In genomic region chr13:99796175-99796819, GRCh38 we compare ENCODE assay signal across 8 cellular contexts.
DNase-seq lines count a peak whose midpoint lies in the region; ATAC-seq, FAIRE-seq and TF ChIP-seq lines count a peak whose summit lies in the region.
"Had no signal": no experiment of that assay in that cellular context is flagged by ENCODE, and none has a peak within 500 bp of the region (broad histone marks: within the 10 kb centered on the region; RNA-seq: fewer than 3 reads in every experiment).

No MANE protein-coding gene starts in this region.

- H3K36me3 ChIP-seq in GM23338 (ENCODE audit: insufficient read depth) (no peaks in the 10 kb centered on the region), bronchial epithelial cell (ENCODE audit: control insufficient read depth, insufficient read depth, low read length) (no peaks in the 10 kb centered on the region)

- DNase-seq in GM23338 (ENCODE audit: low spot score) = peak; percentile 94
- peak; percentile 66 for DNase-seq in NB4 (ENCODE audit: low read depth)
- peak; percentile 26 for DNase-seq in bronchial epithelial cell (ENCODE audit: low read depth)
- peak; percentile 74 for DNase-seq in myocyte (ENCODE audit: low read depth)
- no peak for DNase-seq in lower leg skin (ENCODE audit: low spot score in 2 of 2)
- DNase-seq in NCI-H146 (lab: John Stamatoyannopoulos, UW) = no peak
- DNase-seq in D341Med (ENCODE audit: low spot score) = no peak
- DNase-seq: NCI-H526 treated with DMSO at 0.1 percent for 48 hours had no signal

- H3K4me3 ChIP-seq in GM23338 (no peak overlapping the region), NB4 (ENCODE audit: low read depth, low read length) (no peak overlapping the region), bronchial epithelial cell (ENCODE audit: low read depth, low read length) (no peak overlapping the region), lower leg skin (ENCODE audit: low read depth, poor library complexity, severe bottlenecking) (no peak overlapping the region)

- no peak overlapping the region for H3K4me2 ChIP-seq in GM23338

- peaks cover 10% of the 10 kb centered on the region for H3K9me2 ChIP-seq in GM23338 (ENCODE audit: insufficient read depth)

- peaks cover 54% of the 10 kb centered on the region for H3K4me1 Mint-ChIP-seq in GM23338

- H3K4me3 Mint-ChIP-seq in GM23338 = no peak overlapping the region

- peaks cover 3% of the 10 kb centered on the region for H3K27me3 Mint-ChIP-seq in GM23338 (ENCODE audit: insufficient read depth, low read depth, poor library complexity)

- no peak for TF ChIP-seq CTCF in GM23338 (conservative IDR thresholded peaks at IDR 0.05; ENCODE audit: low read depth in 2 of 2)
- TF ChIP-seq CTCF in NB4 (IDR thresholded peaks at IDR 0.05; ENCODE audit: low read depth, low read length) = no peak
- no peak for TF ChIP-seq CTCF in bronchial epithelial cell (IDR thresholded peaks at IDR 0.05; ENCODE audit: insufficient read depth, low read length, severe bottlenecking)
- TF ChIP-seq CTCF in lower leg skin (IDR thresholded peaks at IDR 0.05) = no peak

- peak; percentile 49 for ATAC-seq in GM23338

- peaks cover 72% of the 10 kb centered on the region for H3K4me1 ChIP-seq in GM23338 (ENCODE audit: insufficient read depth)

- no peaks in the 10 kb centered on the region for H3K9me3 Mint-ChIP-seq in GM23338

- H2AFZ ChIP-seq in GM23338 = no peak overlapping the region

- no peak overlapping the region for H3K27ac ChIP-seq in GM23338 (ENCODE audit: low read depth)

- intact Hi-C loops in lower leg skin (cut with DNase I; ENCODE audit: low total_unique reads) = no loop called here

- H3K27me3 ChIP-seq in GM23338 (ENCODE audit: insufficient read depth) = no peaks in the 10 kb centered on the region
- no peaks in the 10 kb centered on the region for H3K27me3 ChIP-seq in bronchial epithelial cell (ENCODE audit: control insufficient read depth, insufficient read depth, low read length)

- H3K36me3 Mint-ChIP-seq in GM23338 (ENCODE audit: low read depth) = no peaks in the 10 kb centered on the region

- FAIRE-seq in bronchial epithelial cell (lab: Jason Lieb, UNC) = peak; percentile 18

- H3K27ac Mint-ChIP-seq in GM23338 = no peak overlapping the region

- no peak for TF ChIP-seq POLR2A in NB4 (IDR thresholded peaks at IDR 0.05; ENCODE audit: extremely low read depth, insufficient read length)
- TF ChIP-seq POLR2A in lower leg skin (IDR thresholded peaks at IDR 0.05) = no peak

- H3K79me2 ChIP-seq in GM23338 (replicated peaks; ENCODE audit: insufficient read depth) = no peaks in the 10 kb centered on the region

- H3F3A ChIP-seq in GM23338 (replicated peaks; ENCODE audit: low read depth) = 0 out of 2 replicates have a peak, but pooled peaks cover 3% of the 10 kb centered on the region

- H4K20me1 ChIP-seq in GM23338 (replicated peaks; ENCODE audit: insufficient read depth) = no peaks in the 10 kb centered on the region

TF ChIP-seq in GM23338, 12 proteins besides CTCF, POLR2A, EP300 and RAD21 (continues in another document):
- TF ChIP-seq ZNF331 (CRISPR knock-in tag; IDR thresholded peaks at IDR 0.05; ENCODE audit: low read depth) (no peak), NANOG (IDR thresholded peaks at IDR 0.05; ENCODE audit: borderline replicate concordance) (no peak), CREB1 (CRISPR knock-in tag; IDR thresholded peaks at IDR 0.05; ENCODE audit: low read depth) (no peak), EZH2phosphoT487 (IDR thresholded peaks at IDR 0.05; ENCODE audit: unreplicated experiment) (no peak), EZH2 (IDR thresholded peaks at IDR 0.05; ENCODE audit: low read depth, unreplicated experiment) (no peak), POLR2AphosphoS5 (IDR thresholded peaks at IDR 0.05; ENCODE audit: low read depth) (no peak), ZNF114 (CRISPR knock-in tag; IDR thresholded peaks at IDR 0.05) (peak; percentile 68; the same call in 1 of the 2 replicates), STAT1 (IDR thresholded peaks at IDR 0.05; ENCODE audit: unreplicated experiment) (no peak)
- TF ChIP-seq, protein P1, sequence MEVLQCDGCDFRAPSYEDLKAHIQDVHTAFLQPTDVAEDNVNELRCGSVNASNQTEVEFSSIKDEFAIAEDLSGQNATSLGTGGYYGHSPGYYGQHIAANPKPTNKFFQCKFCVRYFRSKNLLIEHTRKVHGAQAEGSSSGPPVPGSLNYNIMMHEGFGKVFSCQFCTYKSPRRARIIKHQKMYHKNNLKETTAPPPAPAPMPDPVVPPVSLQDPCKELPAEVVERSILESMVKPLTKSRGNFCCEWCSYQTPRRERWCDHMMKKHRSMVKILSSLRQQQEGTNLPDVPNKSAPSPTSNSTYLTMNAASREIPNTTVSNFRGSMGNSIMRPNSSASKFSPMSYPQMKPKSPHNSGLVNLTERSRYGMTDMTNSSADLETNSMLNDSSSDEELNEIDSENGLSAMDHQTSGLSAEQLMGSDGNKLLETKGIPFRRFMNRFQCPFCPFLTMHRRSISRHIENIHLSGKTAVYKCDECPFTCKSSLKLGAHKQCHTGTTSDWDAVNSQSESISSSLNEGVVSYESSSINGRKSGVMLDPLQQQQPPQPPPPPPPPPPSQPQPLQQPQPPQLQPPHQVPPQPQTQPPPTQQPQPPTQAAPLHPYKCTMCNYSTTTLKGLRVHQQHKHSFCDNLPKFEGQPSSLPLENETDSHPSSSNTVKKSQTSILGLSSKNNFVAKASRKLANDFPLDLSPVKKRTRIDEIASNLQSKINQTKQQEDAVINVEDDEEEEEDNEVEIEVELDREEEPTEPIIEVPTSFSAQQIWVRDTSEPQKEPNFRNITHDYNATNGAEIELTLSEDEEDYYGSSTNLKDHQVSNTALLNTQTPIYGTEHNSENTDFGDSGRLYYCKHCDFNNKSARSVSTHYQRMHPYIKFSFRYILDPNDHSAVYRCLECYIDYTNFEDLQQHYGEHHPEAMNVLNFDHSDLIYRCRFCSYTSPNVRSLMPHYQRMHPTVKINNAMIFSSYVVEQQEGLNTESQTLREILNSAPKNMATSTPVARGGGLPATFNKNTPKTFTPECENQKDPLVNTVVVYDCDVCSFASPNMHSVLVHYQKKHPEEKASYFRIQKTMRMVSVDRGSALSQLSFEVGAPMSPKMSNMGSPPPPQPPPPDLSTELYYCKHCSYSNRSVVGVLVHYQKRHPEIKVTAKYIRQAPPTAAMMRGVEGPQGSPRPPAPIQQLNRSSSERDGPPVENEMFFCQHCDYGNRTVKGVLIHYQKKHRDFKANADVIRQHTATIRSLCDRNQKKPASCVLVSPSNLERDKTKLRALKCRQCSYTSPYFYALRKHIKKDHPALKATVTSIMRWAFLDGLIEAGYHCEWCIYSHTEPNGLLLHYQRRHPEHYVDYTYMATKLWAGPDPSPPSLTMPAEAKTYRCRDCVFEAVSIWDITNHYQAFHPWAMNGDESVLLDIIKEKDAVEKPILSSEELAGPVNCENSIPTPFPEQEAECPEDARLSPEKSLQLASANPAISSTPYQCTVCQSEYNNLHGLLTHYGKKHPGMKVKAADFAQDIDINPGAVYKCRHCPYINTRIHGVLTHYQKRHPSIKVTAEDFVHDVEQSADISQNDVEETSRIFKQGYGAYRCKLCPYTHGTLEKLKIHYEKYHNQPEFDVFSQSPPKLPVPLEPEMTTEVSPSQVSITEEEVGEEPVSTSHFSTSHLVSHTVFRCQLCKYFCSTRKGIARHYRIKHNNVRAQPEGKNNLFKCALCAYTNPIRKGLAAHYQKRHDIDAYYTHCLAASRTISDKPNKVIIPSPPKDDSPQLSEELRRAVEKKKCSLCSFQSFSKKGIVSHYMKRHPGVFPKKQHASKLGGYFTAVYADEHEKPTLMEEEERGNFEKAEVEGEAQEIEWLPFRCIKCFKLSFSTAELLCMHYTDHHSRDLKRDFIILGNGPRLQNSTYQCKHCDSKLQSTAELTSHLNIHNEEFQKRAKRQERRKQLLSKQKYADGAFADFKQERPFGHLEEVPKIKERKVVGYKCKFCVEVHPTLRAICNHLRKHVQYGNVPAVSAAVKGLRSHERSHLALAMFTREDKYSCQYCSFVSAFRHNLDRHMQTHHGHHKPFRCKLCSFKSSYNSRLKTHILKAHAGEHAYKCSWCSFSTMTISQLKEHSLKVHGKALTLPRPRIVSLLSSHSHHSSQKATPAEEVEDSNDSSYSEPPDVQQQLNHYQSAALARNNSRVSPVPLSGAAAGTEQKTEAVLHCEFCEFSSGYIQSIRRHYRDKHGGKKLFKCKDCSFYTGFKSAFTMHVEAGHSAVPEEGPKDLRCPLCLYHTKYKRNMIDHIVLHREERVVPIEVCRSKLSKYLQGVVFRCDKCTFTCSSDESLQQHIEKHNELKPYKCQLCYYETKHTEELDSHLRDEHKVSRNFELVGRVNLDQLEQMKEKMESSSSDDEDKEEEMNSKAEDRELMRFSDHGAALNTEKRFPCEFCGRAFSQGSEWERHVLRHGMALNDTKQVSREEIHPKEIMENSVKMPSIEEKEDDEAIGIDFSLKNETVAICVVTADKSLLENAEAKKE (CRISPR knock-in tag; IDR thresholded peaks at IDR 0.05) = peak; percentile 84
- TF ChIP-seq, protein P2, sequence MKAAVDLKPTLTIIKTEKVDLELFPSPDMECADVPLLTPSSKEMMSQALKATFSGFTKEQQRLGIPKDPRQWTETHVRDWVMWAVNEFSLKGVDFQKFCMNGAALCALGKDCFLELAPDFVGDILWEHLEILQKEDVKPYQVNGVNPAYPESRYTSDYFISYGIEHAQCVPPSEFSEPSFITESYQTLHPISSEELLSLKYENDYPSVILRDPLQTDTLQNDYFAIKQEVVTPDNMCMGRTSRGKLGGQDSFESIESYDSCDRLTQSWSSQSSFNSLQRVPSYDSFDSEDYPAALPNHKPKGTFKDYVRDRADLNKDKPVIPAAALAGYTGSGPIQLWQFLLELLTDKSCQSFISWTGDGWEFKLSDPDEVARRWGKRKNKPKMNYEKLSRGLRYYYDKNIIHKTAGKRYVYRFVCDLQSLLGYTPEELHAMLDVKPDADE (IDR thresholded peaks at IDR 0.05) = no peak

Comparison
In these comparisons a context has a peak if more than half of its experiments do, and no peak if none do; other contexts are left out.
1. DNase-seq: peak in GM23338 (single experiment), NB4 (single experiment), bronchial epithelial cell (single experiment) and myocyte (single experiment); none in lower leg skin (0 of 2), NCI-H146 (single experiment) and D341Med (single experiment).